ENCODE assay signal across 8 cellular contexts in genomic region chr14:34301107-34301734, GRCh38.
DNase-seq lines count a peak whose midpoint lies in the region; TF ChIP-seq lines count a peak whose summit lies in the region.

No MANE protein-coding gene starts in this region.

- H3K27me3 Mint-ChIP-seq in activated naive CD8-positive, alpha-beta T cell treated with anti-CD3 and anti-CD28 coated beads for 36 hours = peaks cover 7% of the 10 kb centered on the region

- no peaks in the 10 kb centered on the region for H3K9me3 Mint-ChIP-seq in activated naive CD8-positive, alpha-beta T cell treated with anti-CD3 and anti-CD28 coated beads for 36 hours

- no peak overlapping the region for H3K4me3 Mint-ChIP-seq in activated naive CD8-positive, alpha-beta T cell treated with anti-CD3 and anti-CD28 coated beads for 36 hours

- H3K9me3 ChIP-seq in WERI-Rb-1 (ENCODE audit: severe bottlenecking) = no peaks in the 10 kb centered on the region

- H3K36me3 Mint-ChIP-seq in activated naive CD8-positive, alpha-beta T cell treated with anti-CD3 and anti-CD28 coated beads for 36 hours = peaks cover 1% of the 10 kb centered on the region

- H3K27ac Mint-ChIP-seq in activated naive CD8-positive, alpha-beta T cell treated with anti-CD3 and anti-CD28 coated beads for 36 hours = no peak overlapping the region

- in situ Hi-C loops in GM13976 (cut with MboI; ENCODE audit: low sequenced_read_pairs, unreplicated experiment) = loop anchor here (25.0 kb wide), 1 partner anchor 1589 kb away; no protein-coding TSS in a partner anchor

- no peaks in the 10 kb centered on the region for H3K27me3 ChIP-seq in WERI-Rb-1 (ENCODE audit: insufficient read depth, low read depth, severe bottlenecking)

- no peak overlapping the region for H3K27ac ChIP-seq in WERI-Rb-1

- no peaks in the 10 kb centered on the region for H3K36me3 ChIP-seq in WERI-Rb-1

- TF ChIP-seq CTCF in GM13976 (IDR thresholded peaks at IDR 0.05; ENCODE audit: borderline replicate concordance, control extremely low read depth, extremely low read depth, insufficient read depth, missing control alignments) (peak; percentile 29), WERI-Rb-1 (IDR thresholded peaks at IDR 0.05; ENCODE audit: low read depth, low read length) (peak; percentile 60)

- no peak overlapping the region for H3K4me3 ChIP-seq in WERI-Rb-1 (ENCODE audit: low read depth, low read length)

- no peaks in the 10 kb centered on the region for H3K4me1 Mint-ChIP-seq in activated naive CD8-positive, alpha-beta T cell treated with anti-CD3 and anti-CD28 coated beads for 36 hours

- DNase-seq in AG20443 (ENCODE audit: low spot score) (peak; percentile 58), GM13976 (ENCODE audit: low spot score) (peak; percentile 65), NCI-H2029 treated with DMSO at 0.1 percent for 48 hours (lab: John Stamatoyannopoulos, UW) (peak; percentile 99), WERI-Rb-1 (peak; percentile 17), hepatic stellate cell (ENCODE audit: low spot score) (peak; percentile 8), superior temporal gyrus (ENCODE audit: extremely low spot score) (peak; percentile 92), posterior vena cava (ENCODE audit: low spot score) (no peak)
- no peak for DNase-seq in activated naive CD8-positive, alpha-beta T cell treated with anti-CD3 and anti-CD28 coated beads for 36 hours

- intact Hi-C loops in posterior vena cava (cut with DNase I) = no loop called here

Comparison
In these comparisons a context has a peak if more than half of its experiments do, and no peak if none do; other contexts are left out.
1. DNase-seq: peak in AG20443 (single experiment), GM13976 (single experiment), NCI-H2029 treated with DMSO at 0.1 percent for 48 hours (single experiment), WERI-Rb-1 (single experiment), hepatic stellate cell (single experiment) and superior temporal gyrus (single experiment); none in posterior vena cava (single experiment) and activated naive CD8-positive, alpha-beta T cell treated with anti-CD3 and anti-CD28 coated beads for 36 hours (single experiment).